ENCODE assay signal across 22 cellular contexts in genomic region chr2:69092857-69093256, GRCh38.
DNase-seq lines count a peak whose midpoint lies in the region; ATAC-seq, FAIRE-seq and TF ChIP-seq lines count a peak whose summit lies in the region.
"Had no signal": no experiment of that assay in that cellular context is flagged by ENCODE, and none has a peak within 500 bp of the region (broad histone marks: within the 10 kb centered on the region; RNA-seq: fewer than 3 reads in every experiment).

No MANE protein-coding gene starts in this region.

- CTCF ChIA-PET in HepG2 (lab: Yijun Ruan, JAX; ENCODE audit: low intra/inter-chr PET ratio, low total read pairs) = no interaction called here
- CTCF ChIA-PET in Panc1 (lab: Charles Lee) = no interaction called here

- DNase-seq in HepG2 (ENCODE audit: low spot score) (no peak), right lobe of liver (no peak), Panc1 (ENCODE audit: low read depth, low spot score) (no peak), fibroblast of mammary gland (ENCODE audit: low read depth) (peak; percentile 38), islet precursor cell (no peak), lower lobe of right lung (no peak)
- DNase-seq: 8988T; CD4-positive, alpha-beta T cell; EL; GOT3; KG1; NCI-H1048; NCI-H1436 treated with DMSO at 0.1 percent for 48 hours; NCI-H2029; NCI-H345; NCI-H524 treated with DMSO at 0.1 percent for 48 hours had no signal

- TF ChIP-seq POLR2A in HepG2 (IDR thresholded peaks at IDR 0.05; ENCODE audit: insufficient read depth in 1 of 2, low read depth in 2 of 2, low read length in 2 of 2) = no peak
- no peak for TF ChIP-seq POLR2A in right lobe of liver (IDR thresholded peaks at IDR 0.05)

- H3K27me3 ChIP-seq in HepG2 (ENCODE audit: control insufficient read depth in 1 of 2, insufficient read depth in 2 of 2, low read length in 2 of 2) (no peaks in the 10 kb centered on the region), right lobe of liver (no peaks in the 10 kb centered on the region), Panc1 (ENCODE audit: control insufficient read depth, insufficient read depth, low read length) (no peaks in the 10 kb centered on the region), lower lobe of right lung (ENCODE audit: low read depth) (no peaks in the 10 kb centered on the region)

- H3K4me3 ChIP-seq in HepG2 (replicated peaks in 1 of 3; ENCODE audit: insufficient read depth in 1 of 3, low read depth in 2 of 3, low read length in 3 of 3) (no peak overlapping the region), right lobe of liver (no peak overlapping the region), Panc1 (ENCODE audit: low read depth in 2 of 2, low read length in 2 of 2) (no peak overlapping the region), fibroblast of mammary gland (ENCODE audit: control insufficient read depth, low read depth, low read length) (no peak overlapping the region), lower lobe of right lung (no peak overlapping the region)

- H3K79me2 ChIP-seq in HepG2 (ENCODE audit: insufficient read depth, low read length) = no peaks in the 10 kb centered on the region

- in situ Hi-C loops in HepG2 (cut with HindIII; ENCODE audit: extremely low pct_ligation_motif_present, low pct_unique_long_range_greater_than_20kb) = no loop called here
- in situ Hi-C loops in Panc1 (cut with HindIII; ENCODE audit: low pct_unique_long_range_greater_than_20kb, low sequenced_read_pairs) = no loop called here

- no peaks in the 10 kb centered on the region for H4K20me1 ChIP-seq in HepG2 (ENCODE audit: insufficient read depth, low read length)

- intact Hi-C loops in HepG2 (cut with micrococcal nuclease; ENCODE audit: unreplicated experiment) (no loop called here), right lobe of liver (cut with DNase I) (no loop called here), Panc1 (cut with micrococcal nuclease; ENCODE audit: unreplicated experiment) (no loop called here), lower lobe of right lung (cut with DNase I) (no loop called here)

- H3K9me3 ChIP-seq in HepG2 (ENCODE audit: low read length) (no peaks in the 10 kb centered on the region), right lobe of liver (no peaks in the 10 kb centered on the region), Panc1 (ENCODE audit: control insufficient read depth, insufficient read depth, low read depth, low read length) (no peaks in the 10 kb centered on the region), lower lobe of right lung (no peaks in the 10 kb centered on the region)

- H3K4me1 ChIP-seq in HepG2 (ENCODE audit: insufficient read depth, low read length) (peaks cover 21% of the 10 kb centered on the region), right lobe of liver (no peaks in the 10 kb centered on the region), Panc1 (ENCODE audit: control insufficient read depth, insufficient read depth, low read length) (peaks cover 4% of the 10 kb centered on the region), lower lobe of right lung (peaks cover 25% of the 10 kb centered on the region)

- TF ChIP-seq CTCF in HepG2 (CRISPR knock-in tag; IDR thresholded peaks at IDR 0.05) (no peak), right lobe of liver (IDR thresholded peaks at IDR 0.05) (no peak), Panc1 (IDR thresholded peaks at IDR 0.05) (no peak), fibroblast of mammary gland (conservative IDR thresholded peaks at IDR 0.05; ENCODE audit: control insufficient read depth, insufficient read depth, low read depth, low read length) (no peak), lower lobe of right lung (IDR thresholded peaks at IDR 0.05) (no peak)

- no peak for TF ChIP-seq RAD21 in HepG2 (CRISPR knock-in tag; IDR thresholded peaks at IDR 0.05)

- POLR2A ChIA-PET in HepG2 (lab: Yijun Ruan, JAX) (no interaction called here), Panc1 (lab: Charles Lee) (no interaction called here)

- no peak for ATAC-seq in HepG2
- no peak for ATAC-seq in right lobe of liver
- ATAC-seq in Panc1 = no peak
- no peak for ATAC-seq in lower lobe of right lung
- no peak for ATAC-seq in GM21367 (IDR thresholded peaks at IDR 0.05; ENCODE audit: unreplicated experiment)
- ATAC-seq in HG03460 (IDR thresholded peaks at IDR 0.05; ENCODE audit: unreplicated experiment) = no peak
- ATAC-seq: HCT116, Right ventricle myocardium inferior had no signal

- no peak overlapping the region for H3K27ac ChIP-seq in HepG2 (ENCODE audit: extremely low read length, insufficient read depth, low read length)
- no peak overlapping the region for H3K27ac ChIP-seq in right lobe of liver
- peak overlapping the region; percentile 4; the same call in 1 of the 2 replicates for H3K27ac ChIP-seq in Panc1 (ENCODE audit: low read length)
- H3K27ac ChIP-seq in lower lobe of right lung = no peak overlapping the region

- H3K9ac ChIP-seq in HepG2 (ENCODE audit: insufficient read depth, low read depth, low read length) = no peak overlapping the region

- 60% methylated on average over 1 of the region's 1 CpG for WGBS in HepG2 (ENCODE audit: low lambda C conversion rate)
- WGBS in right lobe of liver (ENCODE audit: insufficient coverage, low coverage, low lambda C conversion rate, missing lambda C conversion rate) = 100% methylated on average over 1 of the region's 1 CpG

- no peak for FAIRE-seq in HepG2 (lab: Jason Lieb, UNC)
- FAIRE-seq: GM12891, RCC 7860 had no signal

- TF ChIP-seq EP300 in HepG2 (IDR thresholded peaks at IDR 0.05; ENCODE audit: low read depth in 2 of 2, low read length in 2 of 2) (no peak), HepG2 (CRISPR knock-in tag; IDR thresholded peaks at IDR 0.05; ENCODE audit: borderline replicate concordance) (no peak)

- H2AFZ ChIP-seq in HepG2 (ENCODE audit: low read length) = no peak overlapping the region

- H3K4me2 ChIP-seq in HepG2 (ENCODE audit: low read depth, low read length) = no peak overlapping the region

- H3K36me3 ChIP-seq in HepG2 (replicated peaks in 1 of 2; ENCODE audit: control insufficient read depth in 1 of 2, insufficient read depth in 2 of 2, low read length in 2 of 2) (peaks cover 0 to 3% of the 10 kb centered on the region in 2 experiments; a peak in 1 of 5 replicates), right lobe of liver (no peaks in the 10 kb centered on the region), Panc1 (ENCODE audit: control insufficient read depth, insufficient read depth, low read length) (peaks cover 10% of the 10 kb centered on the region), lower lobe of right lung (peaks cover 12% of the 10 kb centered on the region)

- BruUV-seq in HepG2 (replicated peaks; lab: Mats Ljungman, UMichigan) (no TSS peak), Panc1 (replicated peaks; lab: Mats Ljungman, UMichigan) (no TSS peak)

TF ChIP-seq in HepG2, 621 proteins besides CTCF, POLR2A, EP300 and RAD21:
- TF ChIP-seq ZSCAN9 (CRISPR knock-in tag; IDR thresholded peaks at IDR 0.05; ENCODE audit: borderline replicate concordance) (no peak), TOPORS (CRISPR knock-in tag; IDR thresholded peaks at IDR 0.05) (no peak), CEBPB (IDR thresholded peaks at IDR 0.05; ENCODE audit: borderline replicate concordance, low read depth, low read length) (peak; percentile 30; the same call in 1 of the 2 replicates), WIZ (CRISPR knock-in tag; IDR thresholded peaks at IDR 0.05) (no peak)
